Comparison of ENCODE assay signal across 19 cellular contexts in genomic region chr3:190577225-190577624, GRCh38.
DNase-seq lines count a peak whose midpoint lies in the region; ATAC-seq and TF ChIP-seq lines count a peak whose summit lies in the region.
"Had no signal": no experiment of that assay in that cellular context is flagged by ENCODE, and none has a peak within 500 bp of the region (broad histone marks: within the 10 kb centered on the region; RNA-seq: fewer than 3 reads in every experiment).

No MANE protein-coding gene starts in this region.

- H3K4me3 Mint-ChIP-seq in activated CD4-positive, alpha-beta T cell treated with anti-CD3 and anti-CD28 coated beads, Interleukin-2, amount 10 ng/mL, durations not matched to agents 24 days and 14 days, result no peak overlapping the region
- H3K4me3 Mint-ChIP-seq in stimulated activated naive CD8-positive, alpha-beta T cell treated with anti-CD3 and anti-CD28 coated beads, Interleukin-15, amount 100 ng/mL, for 72 hours, result no peak overlapping the region
- H3K4me3 Mint-ChIP-seq in activated T-helper 17 cell treated with anti-CD3 and anti-CD28 coated beads, Interleukin-2, amount 50 U/mL, for 72 hours, result no peak overlapping the region
- no peak overlapping the region for H3K4me3 Mint-ChIP-seq in mesothelial cell of epicardium
- H3K4me3 Mint-ChIP-seq: B cell, CD14-positive monocyte had no signal

- intact Hi-C loops in activated CD4-positive, alpha-beta T cell treated with anti-CD3 and anti-CD28 coated beads, Interleukin-2, amount 10 ng/mL, durations not matched to agents 24 days and 14 days (cut with micrococcal nuclease), result loop anchor here (1.0 kb wide), 2 partner anchors 9 to 11 kb away; no protein-coding TSS in a partner anchor

- ATAC-seq in stimulated activated naive CD8-positive, alpha-beta T cell treated with anti-CD3 and anti-CD28 coated beads, Interleukin-15, amount 100 ng/mL, for 72 hours, result peak; percentile 52
- ATAC-seq in stimulated activated naive CD8-positive, alpha-beta T cell treated with anti-CD3 and anti-CD28 coated beads, Interleukin-15, Interleukin-2, amounts not matched to agents 100 U/mL and 50 U/mL, for 24 hours, result no peak
- peak; percentile 87 for ATAC-seq in activated T-helper 17 cell treated with anti-CD3 and anti-CD28 coated beads, Interleukin-2, amount 50 U/mL, for 72 hours (replicated peaks)
- ATAC-seq in GM18520 (IDR thresholded peaks at IDR 0.05; ENCODE audit: unreplicated experiment), result no peak
- ATAC-seq: A549 had no signal

- H3K27me3 Mint-ChIP-seq in activated CD4-positive, alpha-beta T cell treated with anti-CD3 and anti-CD28 coated beads, Interleukin-2, amount 10 ng/mL, durations not matched to agents 24 days and 14 days, result no peaks in the 10 kb centered on the region
- no peaks in the 10 kb centered on the region for H3K27me3 Mint-ChIP-seq in stimulated activated naive CD8-positive, alpha-beta T cell treated with anti-CD3 and anti-CD28 coated beads, Interleukin-15, amount 100 ng/mL, for 72 hours
- H3K27me3 Mint-ChIP-seq in activated T-helper 17 cell treated with anti-CD3 and anti-CD28 coated beads, Interleukin-2, amount 50 U/mL, for 72 hours, result no peaks in the 10 kb centered on the region
- H3K27me3 Mint-ChIP-seq in mesothelial cell of epicardium (ENCODE audit: low read depth), result no peaks in the 10 kb centered on the region
- H3K27me3 Mint-ChIP-seq: B cell had no signal

- H3K36me3 Mint-ChIP-seq in activated CD4-positive, alpha-beta T cell treated with anti-CD3 and anti-CD28 coated beads, Interleukin-2, amount 10 ng/mL, durations not matched to agents 24 days and 14 days (ENCODE audit: low read depth), result peaks cover 39% of the 10 kb centered on the region
- no peaks in the 10 kb centered on the region for H3K36me3 Mint-ChIP-seq in activated T-helper 17 cell treated with anti-CD3 and anti-CD28 coated beads, Interleukin-2, amount 50 U/mL, for 72 hours (ENCODE audit: low read depth)
- H3K36me3 Mint-ChIP-seq in mesothelial cell of epicardium, result no peaks in the 10 kb centered on the region

- H3K27ac Mint-ChIP-seq in activated CD4-positive, alpha-beta T cell treated with anti-CD3 and anti-CD28 coated beads, Interleukin-2, amount 10 ng/mL, durations not matched to agents 24 days and 14 days, result peak overlapping the region; percentile 44
- H3K27ac Mint-ChIP-seq in stimulated activated naive CD8-positive, alpha-beta T cell treated with anti-CD3 and anti-CD28 coated beads, Interleukin-15, amount 100 ng/mL, for 72 hours, result no peak overlapping the region
- H3K27ac Mint-ChIP-seq in activated T-helper 17 cell treated with anti-CD3 and anti-CD28 coated beads, Interleukin-2, amount 50 U/mL, for 72 hours, result peak overlapping the region; percentile 74
- no peak overlapping the region for H3K27ac Mint-ChIP-seq in mesothelial cell of epicardium
- H3K27ac Mint-ChIP-seq: B cell had no signal

- TF ChIP-seq CTCF in mesothelial cell of epicardium (IDR thresholded peaks at IDR 0.05; ENCODE audit: unreplicated experiment), result no peak

- peaks cover 9% of the 10 kb centered on the region for H3K9me3 Mint-ChIP-seq in activated CD4-positive, alpha-beta T cell treated with anti-CD3 and anti-CD28 coated beads, Interleukin-2, amount 10 ng/mL, durations not matched to agents 24 days and 14 days
- peaks cover 11 to 12% of the 10 kb centered on the region in 2 donors for H3K9me3 Mint-ChIP-seq in stimulated activated naive CD8-positive, alpha-beta T cell treated with anti-CD3 and anti-CD28 coated beads, Interleukin-15, amount 100 ng/mL, for 72 hours
- H3K9me3 Mint-ChIP-seq in activated T-helper 17 cell treated with anti-CD3 and anti-CD28 coated beads, Interleukin-2, amount 50 U/mL, for 72 hours, result no peaks in the 10 kb centered on the region
- H3K9me3 Mint-ChIP-seq in mesothelial cell of epicardium, result peaks cover 12% of the 10 kb centered on the region

- DNase-seq in activated CD4-positive, alpha-beta T cell treated with anti-CD3 and anti-CD28 coated beads, Interleukin-2, amount 10 ng/mL, durations not matched to agents 24 days and 14 days, result no peak
- DNase-seq in activated CD4-positive, alpha-beta T cell treated with anti-CD3 and anti-CD28 coated beads, Interleukin-2, amount 50 U/mL, for 4 hours, result no peak
- DNase-seq in stimulated activated naive CD8-positive, alpha-beta T cell treated with anti-CD3 and anti-CD28 coated beads, Interleukin-15, amount 100 ng/mL, for 72 hours, result no peak
- DNase-seq in stimulated activated naive CD8-positive, alpha-beta T cell treated with anti-CD3 and anti-CD28 coated beads, Interleukin-15, Interleukin-2, amounts not matched to agents 100 U/mL and 50 U/mL, for 24 hours, result no peak
- no peak for DNase-seq in mesothelial cell of epicardium (ENCODE audit: low spot score in 2 of 2, unreplicated experiment in 2 of 2)
- DNase-seq: DMS79, H7, IMR-90, NCI-H1048, NCI-H1417 treated with DMSO at 0.1 percent for 48 hours, NCI-H187, NCI-H446, NCI-H526, Peyer's patch had no signal

- peaks cover 43% of the 10 kb centered on the region for H3K4me1 Mint-ChIP-seq in activated CD4-positive, alpha-beta T cell treated with anti-CD3 and anti-CD28 coated beads, Interleukin-2, amount 10 ng/mL, durations not matched to agents 24 days and 14 days
- H3K4me1 Mint-ChIP-seq in stimulated activated naive CD8-positive, alpha-beta T cell treated with anti-CD3 and anti-CD28 coated beads, Interleukin-15, amount 100 ng/mL, for 72 hours, result peaks cover 26% of the 10 kb centered on the region
- no peaks in the 10 kb centered on the region for H3K4me1 Mint-ChIP-seq in activated T-helper 17 cell treated with anti-CD3 and anti-CD28 coated beads, Interleukin-2, amount 50 U/mL, for 72 hours
- peaks cover 7% of the 10 kb centered on the region for H3K4me1 Mint-ChIP-seq in mesothelial cell of epicardium

Comparison
In these comparisons a context has a peak if more than half of its experiments do, and no peak if none do; other contexts are left out.
1. ATAC-seq: peak in stimulated activated naive CD8-positive, alpha-beta T cell treated with anti-CD3 and anti-CD28 coated beads, Interleukin-15, amount 100 ng/mL, for 72 hours (single experiment) and activated T-helper 17 cell treated with anti-CD3 and anti-CD28 coated beads, Interleukin-2, amount 50 U/mL, for 72 hours (single experiment); none in stimulated activated naive CD8-positive, alpha-beta T cell treated with anti-CD3 and anti-CD28 coated beads, Interleukin-15, Interleukin-2, amounts not matched to agents 100 U/mL and 50 U/mL, for 24 hours (single experiment) and GM18520 (single experiment).
2. H3K27ac Mint-ChIP-seq: peak in activated CD4-positive, alpha-beta T cell treated with anti-CD3 and anti-CD28 coated beads, Interleukin-2, amount 10 ng/mL, durations not matched to agents 24 days and 14 days (single experiment) and activated T-helper 17 cell treated with anti-CD3 and anti-CD28 coated beads, Interleukin-2, amount 50 U/mL, for 72 hours (single experiment); none in stimulated activated naive CD8-positive, alpha-beta T cell treated with anti-CD3 and anti-CD28 coated beads, Interleukin-15, amount 100 ng/mL, for 72 hours (0 of 2) and mesothelial cell of epicardium (single experiment).